Comparison of ENCODE assay signal across 8 cellular contexts in the genomic region with DNA sequence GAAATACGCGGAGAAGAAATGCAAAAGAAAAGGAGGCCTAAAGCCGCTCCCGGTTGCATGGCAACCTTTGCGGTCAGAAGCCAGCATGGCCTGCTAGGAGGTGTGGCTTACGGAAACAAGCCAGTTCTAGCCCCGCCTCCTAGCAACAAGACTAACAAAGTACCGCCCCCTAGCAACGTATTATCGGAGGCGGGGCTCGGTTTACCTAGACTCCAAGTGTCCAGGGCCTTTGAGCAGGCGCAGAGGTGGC. TPM values are rescaled to one million over a fixed set of nuclear protein-coding genes. Genes with fewer than 3 reads are reported as not detected.
A peak's percentile ranks its signal among the peaks of the same experiment; 100 is the strongest.
DNase-seq lines count a peak whose midpoint lies in the region; ATAC-seq, FAIRE-seq and TF ChIP-seq lines count a peak whose summit lies in the region.

No MANE protein-coding gene starts in this region.

- no CpG with 5 or more reads among the region's 13 CpGs for WGBS in trophoblast cell (ENCODE audit: extremely low coverage, insufficient coverage, insufficient read length)

- H3K79me1 ChIP-seq in trophoblast cell (ENCODE audit: low read length) = peaks cover 9% of the 10 kb centered on the region

- no peak overlapping the region for H2BK120ac ChIP-seq in trophoblast cell (ENCODE audit: insufficient read depth, low read length, poor library complexity)

- H3K4me1 ChIP-seq in trophoblast cell (ENCODE audit: control insufficient read depth in 1 of 2, insufficient read depth in 2 of 2, low read length in 2 of 2) = peaks cover 7 to 17% of the 10 kb centered on the region in 2 experiments

- no peak overlapping the region for H3K14ac ChIP-seq in trophoblast cell (ENCODE audit: low read length)

- H3K4ac ChIP-seq in trophoblast cell (ENCODE audit: low read depth, low read length) = no peak overlapping the region

- peaks cover 12% of the 10 kb centered on the region for H3K79me2 ChIP-seq in trophoblast cell (ENCODE audit: control insufficient read depth, insufficient read depth, low read length, poor library complexity)

- TF ChIP-seq CTCF in D721Med (IDR thresholded peaks at IDR 0.05; ENCODE audit: insufficient read depth, missing control alignments) = no peak

- H3K4me2 ChIP-seq in trophoblast cell (ENCODE audit: low read length) = peak overlapping the region; percentile 58

- no peak overlapping the region for H3K18ac ChIP-seq in trophoblast cell (ENCODE audit: low read length)

- H4K91ac ChIP-seq in trophoblast cell (ENCODE audit: low read depth, low read length) = no peak overlapping the region

- H2BK5ac ChIP-seq in trophoblast cell (ENCODE audit: low read depth, low read length, poor library complexity) = peak overlapping the region; percentile 58

- DNase-seq in D721Med (ENCODE audit: insufficient read length, low spot score) (no peak), OCI-M2 (lab: John Stamatoyannopoulos, UW; ENCODE audit: unreplicated experiment) (peak; percentile 99), epithelial cell of prostate (ENCODE audit: low read depth, low spot score) (no peak), trophoblast cell (no peak), amniotic stem cell (lab: John Stamatoyannopoulos, UW) (no peak), occipital lobe (lab: John Stamatoyannopoulos, UW) (no peak), HT-29 (ENCODE audit: low spot score) (no peak)

- peak overlapping the region; percentile 72 for H4K8ac ChIP-seq in trophoblast cell (ENCODE audit: low read depth, low read length)

- FAIRE-seq in D721Med (lab: Jason Lieb, UNC) = peak; percentile 68

- ATAC-seq in HG03025 (IDR thresholded peaks at IDR 0.05; ENCODE audit: low FRiP score, unreplicated experiment) = no peak

- no peak overlapping the region for H2AK5ac ChIP-seq in trophoblast cell (ENCODE audit: low read length)

- H4K12ac ChIP-seq in trophoblast cell (ENCODE audit: low read depth, low read length) = no peak overlapping the region

- peaks cover 36 to 41% of the 10 kb centered on the region in 2 experiments for H3K36me3 ChIP-seq in trophoblast cell (ENCODE audit: control insufficient read depth in 1 of 2, insufficient read depth in 2 of 2, low read length in 2 of 2)

- H3K4me3 ChIP-seq in trophoblast cell (ENCODE audit: low read depth, low read length) = no peak overlapping the region

- H3K9me3 ChIP-seq in trophoblast cell (ENCODE audit: insufficient read depth, low read depth, low read length) = peaks cover 4% of the 10 kb centered on the region

- H2BK12ac ChIP-seq in trophoblast cell (ENCODE audit: low read length) = no peak overlapping the region

- no peaks in the 10 kb centered on the region for H3K27me3 ChIP-seq in trophoblast cell (ENCODE audit: insufficient read depth, low read length)

- H3K9ac ChIP-seq in trophoblast cell (ENCODE audit: low read length) = no peak overlapping the region

- peak overlapping the region; percentile 35 for H2AFZ ChIP-seq in trophoblast cell (ENCODE audit: insufficient read depth, low read length, poor library complexity)

- H3K23ac ChIP-seq in trophoblast cell (ENCODE audit: low read length) = no peak overlapping the region

- H3K27ac ChIP-seq in epithelial cell of prostate (peak overlapping the region; percentile 94), trophoblast cell (ENCODE audit: low read depth, low read length) (peak overlapping the region; percentile 27)

RNA-seq across cellular contexts. Expression of gene CYTH2, which starts 0.4 kb away (rescaled TPM):
- polyA plus RNA-seq in trophoblast cell (2013) = 63.7 and 67.0 TPM in 2 replicates
- 71.0 TPM for total RNA-seq in occipital lobe
- total RNA-seq in HT-29 (2014; rRNA removed; shearing (Covaris generic)) = 145 and 154 TPM in 2 replicates

RNA-seq across cellular contexts. Expression of gene KCNJ14, which starts 13.4 kb away (rescaled TPM):
- 0.49 and 0.57 TPM in 2 replicates for polyA plus RNA-seq in trophoblast cell (2013)
- total RNA-seq in occipital lobe = 0.47 TPM
- total RNA-seq in HT-29 (2014; rRNA removed; shearing (Covaris generic)) = 2.7 and 3.6 TPM in 2 replicates

RNA-seq across cellular contexts. Expression of gene GRWD1, which starts 22.9 kb away (rescaled TPM):
- 13.3 and 13.5 TPM in 2 replicates for polyA plus RNA-seq in trophoblast cell (2013)
- total RNA-seq in occipital lobe = 9.7 TPM
- total RNA-seq in HT-29 (2014; rRNA removed; shearing (Covaris generic)) = 96.1 and 120 TPM in 2 replicates

RNA-seq across cellular contexts. Expression of gene LMTK3, which starts 42.9 kb away (rescaled TPM):
- 14.4 and 14.6 TPM in 2 replicates for polyA plus RNA-seq in trophoblast cell (2013)
- 9.5 TPM for total RNA-seq in occipital lobe
- total RNA-seq in HT-29 (2014; rRNA removed; shearing (Covaris generic)) = 11.4 and 12.2 TPM in 2 replicates
